Comparison of ENCODE assay signal across 1 cellular context in genomic region chr3:139538733-139539132, GRCh38.
TF ChIP-seq lines count a peak whose summit lies in the region.

No MANE protein-coding gene starts in this region.

TF ChIP-seq in SK-N-SH treated with all-trans-retinoic acid at 6 μM for 48 hours, 23 proteins besides CTCF, POLR2A, EP300 and RAD21 (continued from another document):
- no peak for TF ChIP-seq TSHZ2 (CRISPR knock-in tag; IDR thresholded peaks at IDR 0.05)
- TF ChIP-seq BACH2 (CRISPR knock-in tag; IDR thresholded peaks at IDR 0.05; ENCODE audit: borderline replicate concordance), result no peak
- TF ChIP-seq ESRRG (CRISPR knock-in tag; IDR thresholded peaks at IDR 0.05), result no peak
- TF ChIP-seq RARB (CRISPR knock-in tag; IDR thresholded peaks at IDR 0.05), result no peak
